Comparison of ENCODE assay signal across 7 cellular contexts in genomic region chr15:79620476-79620875, GRCh38.
DNase-seq lines count a peak whose midpoint lies in the region; TF ChIP-seq lines count a peak whose summit lies in the region.
"Not testable (repeated sequence)": the region's sequence is repeated elsewhere in the genome, so short reads cannot be mapped to it uniquely, and the experiment has no call there.

No MANE protein-coding gene starts in this region.

- WGBS in esophagus muscularis mucosa, result 80% methylated on average over 2 of the region's 2 CpGs

- TF ChIP-seq CTCF in esophagus muscularis mucosa (IDR thresholded peaks at IDR 0.05), result not testable (repeated sequence)

- not testable (repeated sequence) for TF ChIP-seq EP300 in esophagus muscularis mucosa (IDR thresholded peaks at IDR 0.05)

- H3K9me3 ChIP-seq in MG63, esophagus muscularis mucosa: not testable (repeated sequence)

- intact Hi-C loops in esophagus muscularis mucosa (cut with DNase I), result not testable (repeated sequence)

- DNase-seq in ELR (ENCODE audit: low read depth) (peak; percentile 32), MG63 (peak; percentile 9), astrocyte of the hippocampus (ENCODE audit: low read depth, low spot score) (peak; percentile 35), esophagus muscularis mucosa (ENCODE audit: extremely low spot score) (peak; percentile 19), fibroblast of peridontal ligament (ENCODE audit: extremely low read depth) (peak; percentile 50), iris pigment epithelial cell (ENCODE audit: low read depth) (peak; percentile 68), skeletal muscle cell (ENCODE audit: low read depth) (peak; percentile 52)

- not testable (repeated sequence) for H3K27me3 ChIP-seq in MG63, esophagus muscularis mucosa

- H3K27ac ChIP-seq in esophagus muscularis mucosa (replicated peaks in 1 of 4), result not testable (repeated sequence)

- not testable (repeated sequence) for TF ChIP-seq POLR2A in esophagus muscularis mucosa (IDR thresholded peaks at IDR 0.05; ENCODE audit: low read depth)

- H3K4me1 ChIP-seq in esophagus muscularis mucosa, result not testable (repeated sequence)

- H3K36me3 ChIP-seq in MG63, esophagus muscularis mucosa: not testable (repeated sequence)

- not testable (repeated sequence) for H3K4me3 ChIP-seq in MG63; esophagus muscularis mucosa; skeletal muscle cell (ENCODE audit: low read depth, low read length)

Comparison
In these comparisons a context has a peak if more than half of its experiments do, and no peak if none do; other contexts are left out.
1. DNase-seq: peak in every context shown above with its lines; median percentile 68 in iris pigment epithelial cell; 52 in skeletal muscle cell; 50 in fibroblast of peridontal ligament; 35 in astrocyte of the hippocampus; 32 in ELR; 19 in esophagus muscularis mucosa; 9 in MG63.